Comparison of ENCODE assay signal across 1 cellular context in genomic region chrX:46577116-46578005, GRCh38.
TF ChIP-seq lines count a peak whose summit lies in the region.

No MANE protein-coding gene starts in this region.

TF ChIP-seq in H1, 55 proteins besides CTCF, POLR2A, EP300 and RAD21:
- TF ChIP-seq BACH1 (IDR thresholded peaks at IDR 0.05; ENCODE audit: low read length): no peak
- TF ChIP-seq CHD2 (IDR thresholded peaks at IDR 0.05; ENCODE audit: low read length): no peak
- no peak for TF ChIP-seq CBX8 (IDR thresholded peaks at IDR 0.05; ENCODE audit: borderline replicate concordance, low read depth, low read length)
- TF ChIP-seq E2F6 (IDR thresholded peaks at IDR 0.05): no peak
